In genomic region chr9:73231203-73231602, GRCh38 we compare ENCODE assay signal across 27 cellular contexts.
"Had no signal": no experiment of that assay in that cellular context is flagged by ENCODE, and none has a peak within 500 bp of the region (broad histone marks: within the 10 kb centered on the region; RNA-seq: fewer than 3 reads in every experiment).

No MANE protein-coding gene starts in this region.

- H3K36me3 ChIP-seq: ovary, right atrium auricular region, spleen, thyroid gland, upper lobe of right lung had no signal

- H3K27me3 ChIP-seq: ovary, right atrium auricular region, thyroid gland, upper lobe of right lung had no signal

- H3K4me3 ChIP-seq: ovary, psoas muscle, right atrium auricular region, spleen, thyroid gland, upper lobe of right lung had no signal

- H3K36me3 Mint-ChIP-seq: activated naive CD4-positive, alpha-beta T cell treated with anti-CD3 and anti-CD28 coated beads, Interleukin-2, amount 50 U/mL, for 24 hours; natural killer cell treated with Interleukin-12 subunit alpha and Interleukin-12 subunit beta and Interleukin-15 and Interleukin-18, amount 100 ng/mL, for 72 hours had no signal

- H3K4me3 Mint-ChIP-seq: activated naive CD4-positive, alpha-beta T cell treated with anti-CD3 and anti-CD28 coated beads, Interleukin-2, amount 50 U/mL, for 24 hours; natural killer cell treated with Interleukin-12 subunit alpha and Interleukin-12 subunit beta and Interleukin-15 and Interleukin-18, amount 100 ng/mL, for 72 hours; T-helper 17 cell had no signal

- H3K9me3 ChIP-seq: ovary, psoas muscle, right atrium auricular region, spleen, thyroid gland, upper lobe of right lung had no signal

- H3K27ac ChIP-seq: ovary, psoas muscle, right atrium auricular region, spleen, thyroid gland, upper lobe of right lung had no signal

- ATAC-seq: esophagus mucosa, left ventricle myocardium superior, psoas muscle, T-helper 17 cell, upper lobe of right lung had no signal

- H3K4me1 Mint-ChIP-seq: activated naive CD4-positive, alpha-beta T cell treated with anti-CD3 and anti-CD28 coated beads, Interleukin-2, amount 50 U/mL, for 24 hours; T-helper 17 cell had no signal

- DNase-seq: activated CD4-positive, alpha-beta T cell treated with anti-CD3 and anti-CD28 coated beads for 4 hours; activated CD4-positive, alpha-beta T cell treated with anti-CD3 and anti-CD28 coated beads, Interleukin-2, amount 50 U/mL, for 48 hours; activated CD4-positive, CD25-positive, alpha-beta regulatory T cell; activated CD8-positive, alpha-beta memory T cell treated with anti-CD3 and anti-CD28 coated beads, Interleukin-2, amount 50 U/mL, for 48 hours; activated gamma-delta T cell; activated T-cell treated with anti-CD3 and anti-CD28 coated beads, Interleukin-2, amount 50 U/mL, for 48 hours; central memory CD4-positive, alpha-beta T cell; effector memory CD4-positive, alpha-beta T cell; foreskin melanocyte; hippocampal formation; kidney glomerular epithelial cell; left ventricle myocardium superior; mammary epithelial cell; midbrain; ovary; psoas muscle; spleen; stimulated activated CD4-positive, alpha-beta T cell treated with anti-CD3 and anti-CD28 coated beads, Interleukin-4, amount 100 ng/mL, for 1 hour; stimulated activated naive CD4-positive, alpha-beta T cell treated with Interleukin-2 at 50 U/mL for 16 hours; substantia nigra; T-helper 17 cell; thyroid gland; upper lobe of right lung had no signal

- H3K9me3 Mint-ChIP-seq: activated naive CD4-positive, alpha-beta T cell treated with anti-CD3 and anti-CD28 coated beads, Interleukin-2, amount 50 U/mL, for 24 hours; natural killer cell treated with Interleukin-12 subunit alpha and Interleukin-12 subunit beta and Interleukin-15 and Interleukin-18, amount 100 ng/mL, for 72 hours had no signal

- H3K4me1 ChIP-seq: psoas muscle, right atrium auricular region, thyroid gland, upper lobe of right lung had no signal

- H3K27ac Mint-ChIP-seq: activated naive CD4-positive, alpha-beta T cell treated with anti-CD3 and anti-CD28 coated beads, Interleukin-2, amount 50 U/mL, for 24 hours; natural killer cell treated with Interleukin-12 subunit alpha and Interleukin-12 subunit beta and Interleukin-15 and Interleukin-18, amount 100 ng/mL, for 72 hours; T-helper 17 cell had no signal
